Comparison of ENCODE assay signal across 1 cellular context in the genomic region with DNA sequence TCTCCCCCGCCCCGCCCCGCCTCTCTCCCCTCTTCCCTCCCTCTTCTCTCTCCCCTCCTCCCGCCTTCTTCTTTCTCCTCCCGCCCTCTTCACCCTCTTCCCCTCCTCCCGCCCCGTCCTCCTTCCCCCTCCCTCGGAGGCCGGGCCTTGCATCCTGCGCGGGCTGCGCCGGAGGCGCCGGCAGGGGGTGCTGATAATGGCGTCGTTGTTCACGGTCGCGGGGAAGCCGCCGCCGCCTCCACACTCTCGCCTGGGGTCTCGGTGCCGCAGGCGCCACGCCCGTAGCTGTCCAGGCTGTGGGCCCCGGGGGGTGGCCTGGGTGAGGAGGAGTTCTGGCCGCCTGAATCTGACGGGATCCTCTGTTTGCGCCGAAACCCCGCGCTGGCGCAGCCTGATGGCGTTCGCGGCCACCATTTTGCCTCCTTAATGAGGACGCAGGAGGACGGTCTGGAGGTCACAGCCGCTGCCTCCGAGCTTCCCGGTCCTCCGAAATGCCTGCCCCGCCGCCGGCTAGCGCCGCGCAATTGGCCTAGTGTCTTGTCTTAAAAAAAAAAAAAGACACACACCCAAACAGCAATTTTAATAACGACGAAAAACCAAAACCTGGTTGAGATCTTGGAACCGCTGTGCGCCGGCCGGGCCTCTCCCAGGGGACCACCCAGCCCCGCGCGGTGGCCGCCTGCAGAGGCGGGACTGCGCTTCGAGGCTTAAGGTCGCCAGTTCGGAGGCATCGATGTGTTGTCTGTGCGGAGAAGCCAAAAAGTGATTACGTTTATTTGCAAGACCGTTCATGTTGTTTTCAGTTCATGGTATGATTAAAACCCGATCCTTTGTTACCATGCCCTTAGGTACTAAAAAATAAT.
TF ChIP-seq lines count a peak whose summit lies in the region.

No MANE protein-coding gene starts in this region.

TF ChIP-seq in GM12878, 131 proteins besides CTCF, POLR2A, EP300 and RAD21 (continued from another document and continues in another):
- TF ChIP-seq ZNF687 (IDR thresholded peaks at IDR 0.05) (peak; percentile 27; the same call in 1 of the 2 replicates), STAT3 (IDR thresholded peaks at IDR 0.05; ENCODE audit: low read depth, low read length) (no peak), ZBTB40 (IDR thresholded peaks at IDR 0.05; ENCODE audit: borderline replicate concordance) (no peak), TAF1 (IDR thresholded peaks at IDR 0.05; ENCODE audit: borderline replicate concordance, low read depth, low read length) (peak; percentile 63; the same call in 1 of the 2 replicates), KDM1A (IDR thresholded peaks at IDR 0.05; ENCODE audit: borderline replicate concordance) (no peak), IRF3 (IDR thresholded peaks at IDR 0.05) (no peak), ZNF592 (IDR thresholded peaks at IDR 0.05) (peak; percentile 84; the same call in 1 of the 2 replicates), FOXK2 (IDR thresholded peaks at IDR 0.05) (no peak), BCLAF1 (IDR thresholded peaks at IDR 0.05) (no peak), ZNF217 (IDR thresholded peaks at IDR 0.05) (peak; percentile 19; the same call in 1 of the 2 replicates), NBN (IDR thresholded peaks at IDR 0.05) (peak; percentile 97), HDAC6 (IDR thresholded peaks at IDR 0.05; ENCODE audit: unreplicated experiment) (no peak), ZSCAN29 (IDR thresholded peaks at IDR 0.05) (peak; percentile 25; the same call in 1 of the 2 replicates), IKZF2 (IDR thresholded peaks at IDR 0.05) (peak in 1 of 2 experiments; percentile 76; a peak in 3 of 4 replicates), MEF2B (IDR thresholded peaks at IDR 0.05; ENCODE audit: partially characterized antibody, poor library complexity, severe bottlenecking) (peak; percentile 98), RBBP5 (conservative IDR thresholded peaks at IDR 0.05) (no peak), NKRF (conservative IDR thresholded peaks at IDR 0.05) (peak; percentile 42), IKZF1 (conservative IDR thresholded peaks at IDR 0.05) (peak; percentile 90), TCF12 (IDR thresholded peaks at IDR 0.05; ENCODE audit: low read depth, low read length) (0 out of 2 replicates have a peak, but pooled peaks have one; percentile 7), CBX5 (IDR thresholded peaks at IDR 0.05; ENCODE audit: low read depth) (0 out of 2 replicates have a peak, but pooled peaks have one; percentile 63), NR2C2 (IDR thresholded peaks at IDR 0.05; ENCODE audit: borderline replicate concordance, control insufficient read depth, insufficient read length, low read depth) (no peak), ZNF24 (IDR thresholded peaks at IDR 0.05) (no peak), MYB (IDR thresholded peaks at IDR 0.05; ENCODE audit: borderline replicate concordance, low read depth, low read length) (peak; percentile 19; the same call in 1 of the 2 replicates), ZNF274 (IDR thresholded peaks at IDR 0.05; ENCODE audit: insufficient read depth, insufficient read length) (no peak), RAD51 (IDR thresholded peaks at IDR 0.05) (no peak), TCF3 (IDR thresholded peaks at IDR 0.05; ENCODE audit: borderline replicate concordance, insufficient read depth, low read depth, low read length) (peak; percentile 48; the same call in 1 of the 2 replicates), BMI1 (IDR thresholded peaks at IDR 0.05; ENCODE audit: borderline replicate concordance) (no peak), SRF (IDR thresholded peaks at IDR 0.05; ENCODE audit: low read depth in 2 of 2, low read length in 2 of 2) (peak in 1 of 2 experiments; percentile 80; a peak in 2 of 4 replicates), SPI1 (IDR thresholded peaks at IDR 0.05; ENCODE audit: borderline replicate concordance, insufficient read depth, low read depth, low read length) (0 out of 2 replicates have a peak, but pooled peaks have one; percentile 7)
- TF ChIP-seq, protein P1, sequence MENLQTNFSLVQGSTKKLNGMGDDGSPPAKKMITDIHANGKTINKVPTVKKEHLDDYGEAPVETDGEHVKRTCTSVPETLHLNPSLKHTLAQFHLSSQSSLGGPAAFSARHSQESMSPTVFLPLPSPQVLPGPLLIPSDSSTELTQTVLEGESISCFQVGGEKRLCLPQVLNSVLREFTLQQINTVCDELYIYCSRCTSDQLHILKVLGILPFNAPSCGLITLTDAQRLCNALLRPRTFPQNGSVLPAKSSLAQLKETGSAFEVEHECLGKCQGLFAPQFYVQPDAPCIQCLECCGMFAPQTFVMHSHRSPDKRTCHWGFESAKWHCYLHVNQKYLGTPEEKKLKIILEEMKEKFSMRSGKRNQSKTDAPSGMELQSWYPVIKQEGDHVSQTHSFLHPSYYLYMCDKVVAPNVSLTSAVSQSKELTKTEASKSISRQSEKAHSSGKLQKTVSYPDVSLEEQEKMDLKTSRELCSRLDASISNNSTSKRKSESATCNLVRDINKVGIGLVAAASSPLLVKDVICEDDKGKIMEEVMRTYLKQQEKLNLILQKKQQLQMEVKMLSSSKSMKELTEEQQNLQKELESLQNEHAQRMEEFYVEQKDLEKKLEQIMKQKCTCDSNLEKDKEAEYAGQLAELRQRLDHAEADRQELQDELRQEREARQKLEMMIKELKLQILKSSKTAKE (IDR thresholded peaks at IDR 0.05; ENCODE audit: low read depth, poor library complexity, severe bottlenecking), result no peak
